In genomic region chr2:197706839-197707207, GRCh38 we compare ENCODE assay signal across 1 cellular context.
TF ChIP-seq lines count a peak whose summit lies in the region.

No MANE protein-coding gene starts in this region.

TF ChIP-seq in GM23338, 12 proteins besides CTCF, POLR2A, EP300 and RAD21 (continued from another document):
- TF ChIP-seq, protein P1, sequence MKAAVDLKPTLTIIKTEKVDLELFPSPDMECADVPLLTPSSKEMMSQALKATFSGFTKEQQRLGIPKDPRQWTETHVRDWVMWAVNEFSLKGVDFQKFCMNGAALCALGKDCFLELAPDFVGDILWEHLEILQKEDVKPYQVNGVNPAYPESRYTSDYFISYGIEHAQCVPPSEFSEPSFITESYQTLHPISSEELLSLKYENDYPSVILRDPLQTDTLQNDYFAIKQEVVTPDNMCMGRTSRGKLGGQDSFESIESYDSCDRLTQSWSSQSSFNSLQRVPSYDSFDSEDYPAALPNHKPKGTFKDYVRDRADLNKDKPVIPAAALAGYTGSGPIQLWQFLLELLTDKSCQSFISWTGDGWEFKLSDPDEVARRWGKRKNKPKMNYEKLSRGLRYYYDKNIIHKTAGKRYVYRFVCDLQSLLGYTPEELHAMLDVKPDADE (IDR thresholded peaks at IDR 0.05), result no peak
- TF ChIP-seq ZNF114 (CRISPR knock-in tag; IDR thresholded peaks at IDR 0.05) (no peak), STAT1 (IDR thresholded peaks at IDR 0.05; ENCODE audit: unreplicated experiment) (no peak), NANOG (IDR thresholded peaks at IDR 0.05; ENCODE audit: borderline replicate concordance) (no peak), REST (IDR thresholded peaks at IDR 0.05; ENCODE audit: unreplicated experiment) (no peak)
